In the genomic region with DNA sequence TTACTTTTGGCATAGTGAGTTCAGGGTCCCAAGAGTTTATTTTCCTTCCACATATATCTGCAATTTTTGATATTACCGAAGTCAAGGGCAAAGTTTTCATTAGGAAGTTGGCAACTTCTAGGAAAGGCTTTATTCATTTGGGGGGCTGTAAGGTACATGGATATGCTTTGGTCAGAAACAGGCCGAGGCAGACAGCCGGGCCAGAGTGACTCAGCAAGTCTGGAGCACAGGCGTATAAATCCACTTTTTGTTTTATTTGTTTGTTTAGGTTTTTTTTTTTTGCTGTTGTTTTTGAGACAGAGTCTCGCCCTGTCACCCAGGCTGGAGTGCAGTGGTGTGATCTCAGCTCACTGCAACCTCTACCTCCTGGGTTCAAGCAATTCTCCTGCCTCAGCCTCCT, we compare ENCODE assay signal across 9 cellular contexts. TPM values are rescaled to one million over a fixed set of nuclear protein-coding genes. Genes with fewer than 3 reads are reported as not detected.
A peak's percentile ranks its signal among the peaks of the same experiment; 100 is the strongest.
DNase-seq lines count a peak whose midpoint lies in the region; ATAC-seq lines count a peak whose summit lies in the region.
"Had no signal": no experiment of that assay in that cellular context is flagged by ENCODE, and none has a peak within 500 bp of the region (broad histone marks: within the 10 kb centered on the region; RNA-seq: fewer than 3 reads in every experiment).

No MANE protein-coding gene starts in this region.

- H3K36me3 Mint-ChIP-seq in immature natural killer cell, result peaks cover 5 to 14% (median 12%) of the 10 kb centered on the region in 3 donors

- peaks cover 0 to 4% (median 0%) of the 10 kb centered on the region in 6 donors for H3K9me3 Mint-ChIP-seq in immature natural killer cell

- H3K4me1 Mint-ChIP-seq in immature natural killer cell, result peaks cover 35 to 70% of the 10 kb centered on the region in 2 donors

- H3K27me3 Mint-ChIP-seq in immature natural killer cell (ENCODE audit: low read depth in 3 of 3), result peaks cover 5 to 8% (median 5%) of the 10 kb centered on the region in 3 donors

- intact Hi-C loops in left ventricle myocardium superior (cut with micrococcal nuclease), result no loop called here

- H3K27ac Mint-ChIP-seq in immature natural killer cell, result peak overlapping the region in 2 of 6 donors; percentile 11 to 29

- H3K27me3 ChIP-seq in subcutaneous abdominal adipose tissue (ENCODE audit: control insufficient read depth in 5 of 5, insufficient read depth in 4 of 5, low read length in 5 of 5), result no peaks in the 10 kb centered on the region

- peak overlapping the region in 4 of 5 donors; percentile 23 to 73 (median 62) for H3K9ac ChIP-seq in subcutaneous abdominal adipose tissue (ENCODE audit: low read length in 5 of 5)

- H3K27ac ChIP-seq in subcutaneous abdominal adipose tissue (ENCODE audit: low read depth, low read length), result peak overlapping the region; percentile 84

- H3K4me1 ChIP-seq in subcutaneous abdominal adipose tissue (ENCODE audit: control insufficient read depth in 5 of 5, insufficient read depth in 5 of 5, low read length in 5 of 5), result peaks cover 0 to 35% (median 19%) of the 10 kb centered on the region in 5 donors

- peak overlapping the region in 1 of 5 donors; percentile 4 for H3K4me3 ChIP-seq in subcutaneous abdominal adipose tissue (ENCODE audit: low read depth in 1 of 5, low read length in 5 of 5)

- ATAC-seq in left ventricle myocardium superior, result peak; percentile 22
- ATAC-seq in HG03442 (IDR thresholded peaks at IDR 0.05; ENCODE audit: unreplicated experiment), result no peak
- no peak for ATAC-seq in GM21528 (IDR thresholded peaks at IDR 0.05; ENCODE audit: low FRiP score, unreplicated experiment)
- ATAC-seq in GM18873 (IDR thresholded peaks at IDR 0.05; ENCODE audit: low FRiP score, unreplicated experiment), result no peak

- H3K9me3 ChIP-seq in subcutaneous abdominal adipose tissue (ENCODE audit: control insufficient read depth in 5 of 5, low read length in 5 of 5), result no peaks in the 10 kb centered on the region

- peak overlapping the region in 1 of 5 donors; percentile 17 for H3K4me3 Mint-ChIP-seq in immature natural killer cell

- DNase-seq in H4 (ENCODE audit: low spot score), result peak; percentile 66
- DNase-seq in amniotic epithelial cell (ENCODE audit: low read depth), result peak; percentile 56
- peak; percentile 49 for DNase-seq in left ventricle myocardium superior
- DNase-seq in immature natural killer cell, result no peak
- DNase-seq: activated T-cell treated with anti-CD3 and anti-CD28 coated beads for 4 hours had no signal

- no peaks in the 10 kb centered on the region for H3K36me3 ChIP-seq in subcutaneous abdominal adipose tissue (ENCODE audit: control insufficient read depth in 5 of 5, insufficient read depth in 5 of 5, low read length in 5 of 5)

RNA-seq across cellular contexts. Expression of a gene that starts 3.7 kb away (rescaled TPM):
- 15.2 and 18.0 TPM in 2 replicates for total RNA-seq in H4 (2014; rRNA removed; shearing (Covaris generic))
- total RNA-seq in left ventricle myocardium superior, result 21.8 TPM
- 1 to 10 TPM; 1.6 to 5.3 (median 2.6) TPM for polyA plus RNA-seq in immature natural killer cell

Comparison
In these comparisons a context has a peak if more than half of its experiments do, and no peak if none do; other contexts are left out.
1. DNase-seq: peak in H4 (single experiment), amniotic epithelial cell (single experiment) and left ventricle myocardium superior (single experiment); none in immature natural killer cell (0 of 3).